Comparison of ENCODE assay signal across 25 cellular contexts in the genomic region with DNA sequence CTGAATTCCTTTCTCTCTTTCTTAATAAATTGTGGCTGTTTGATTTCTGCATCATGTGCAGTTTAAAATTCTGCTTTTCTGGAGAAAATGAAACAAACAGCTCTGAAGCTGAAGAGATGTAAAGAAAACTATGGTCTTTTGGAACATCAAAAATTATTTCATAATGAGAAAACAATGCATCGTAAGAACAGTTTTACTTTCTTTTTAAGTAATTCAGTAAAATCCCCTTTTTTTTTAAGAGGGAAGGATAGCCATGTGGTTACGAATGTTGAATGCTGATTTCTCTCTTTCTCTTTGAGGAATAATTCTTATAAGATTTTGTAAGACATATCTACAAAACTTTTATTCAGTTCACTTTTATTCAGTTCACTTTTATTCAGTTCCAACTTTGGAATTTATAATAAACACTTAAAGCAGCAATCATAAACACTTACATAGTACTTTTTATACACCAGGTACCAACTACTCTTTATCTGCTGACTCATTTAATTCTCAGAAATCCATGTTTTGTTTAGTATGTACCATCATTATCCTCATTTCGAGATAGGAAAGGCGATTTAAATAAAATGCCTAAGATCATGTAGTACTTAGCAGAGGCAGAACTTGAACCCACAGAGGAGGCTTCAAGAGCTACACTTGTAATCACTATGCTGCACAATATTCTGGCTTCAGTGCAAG. TPM values are rescaled to one million over a fixed set of nuclear protein-coding genes. Genes with fewer than 3 reads are reported as not detected.
DNase-seq lines count a peak whose midpoint lies in the region; ATAC-seq and TF ChIP-seq lines count a peak whose summit lies in the region.
"Had no signal": no experiment of that assay in that cellular context is flagged by ENCODE, and none has a peak within 500 bp of the region (broad histone marks: within the 10 kb centered on the region; RNA-seq: fewer than 3 reads in every experiment).

No MANE protein-coding gene starts in this region.

- ATAC-seq in HG03439 (IDR thresholded peaks at IDR 0.05; ENCODE audit: unreplicated experiment) (peak; percentile 56), HG03378 (IDR thresholded peaks at IDR 0.05; ENCODE audit: unreplicated experiment) (no peak), HG02642 (IDR thresholded peaks at IDR 0.05; ENCODE audit: poor library complexity, unreplicated experiment) (no peak)

- no peaks in the 10 kb centered on the region for H4K20me1 ChIP-seq in OCI-LY3 (ENCODE audit: insufficient read depth, low read length)

- H3K27ac ChIP-seq in OCI-LY3 (ENCODE audit: low read length) (peak overlapping the region; percentile 26), colonic mucosa (no peak overlapping the region)
- H3K27ac ChIP-seq: 22Rv1, C4-2B, GM23248, RWPE1 had no signal

- DNase-seq in NCI-H187 treated with DMSO at 0.1 percent for 48 hours (lab: John Stamatoyannopoulos, UW) (peak; percentile 6), NCI-H187 (lab: John Stamatoyannopoulos, UW) (no peak), amygdala (lab: John Stamatoyannopoulos, UW) (no peak), colonic mucosa (no peak)
- DNase-seq: Calu3; CD8-positive, alpha-beta memory T cell; DMS153; GM23248; HCEC 1CT; KBM-7; NCI-H1105; NCI-H146; NCI-H2081 treated with DMSO at 0.1 percent for 48 hours; NCI-H524 treated with DMSO at 0.1 percent for 48 hours; SIG-M5; SK-N-SH had no signal

- TF ChIP-seq CTCF in OCI-LY3 (IDR thresholded peaks at IDR 0.05; ENCODE audit: low read depth, low read length) (no peak), colonic mucosa (IDR thresholded peaks at IDR 0.05) (no peak)

- H3K27me3 ChIP-seq in OCI-LY3 (ENCODE audit: low read depth, low read length) (no peaks in the 10 kb centered on the region), colonic mucosa (no peaks in the 10 kb centered on the region)

- H3K36me3 ChIP-seq in OCI-LY3 (replicated peaks; ENCODE audit: low read depth, low read length) (no peaks in the 10 kb centered on the region), colonic mucosa (no peaks in the 10 kb centered on the region)

- H2AFZ ChIP-seq in OCI-LY3 (ENCODE audit: low read depth, low read length) = peak overlapping the region; percentile 63
- H2AFZ ChIP-seq: GM23248 had no signal

- H3K9ac ChIP-seq in OCI-LY3 (ENCODE audit: low read length) (peak overlapping the region; percentile 18), colonic mucosa (ENCODE audit: low read depth in 2 of 2, low read length in 2 of 2) (no peak overlapping the region)
- H3K9ac ChIP-seq: GM23248, SK-N-SH had no signal

- H3K4me1 ChIP-seq in OCI-LY3 (ENCODE audit: low read length) = peaks cover 16% of the 10 kb centered on the region
- H3K4me1 ChIP-seq in colonic mucosa = no peaks in the 10 kb centered on the region

- peak overlapping the region; percentile 61 for H3K4me2 ChIP-seq in OCI-LY3 (ENCODE audit: low read length)
- H3K4me2 ChIP-seq: SK-N-SH had no signal

- H3K9me3 ChIP-seq in OCI-LY3 (ENCODE audit: insufficient read depth, low read length) (no peaks in the 10 kb centered on the region), colonic mucosa (no peaks in the 10 kb centered on the region)
- H3K9me3 ChIP-seq: SK-N-SH had no signal

- intact Hi-C loops in colonic mucosa (cut with DNase I) = no loop called here

- H3K4me3 ChIP-seq in OCI-LY3 (ENCODE audit: low read length) = peak overlapping the region; percentile 43
- H3K4me3 ChIP-seq in colonic mucosa = no peak overlapping the region
- H3K4me3 ChIP-seq: GM23248 had no signal

- H3K79me2 ChIP-seq in OCI-LY3 (ENCODE audit: low read length) = no peaks in the 10 kb centered on the region

RNA-seq across cellular contexts. Expression of gene CNTNAP4, which starts 26.6 kb away (rescaled TPM):
- not detected for total RNA-seq in colonic mucosa
- total RNA-seq: Calu3; CD8-positive, alpha-beta memory T cell; G401; GM23248; T-helper 2 cell treated with Interferon-gamma antibody and Interleukin-4, amounts not matched to agents 100 ng/mL and 5 ng/mL, for 36 hours had no signal
